10 cellular contexts compared by ENCODE assay signal in genomic region chr1:12477301-12477700, GRCh38.
A peak's percentile ranks its signal among the peaks of the same experiment; 100 is the strongest.
DNase-seq lines count a peak whose midpoint lies in the region; ATAC-seq and TF ChIP-seq lines count a peak whose summit lies in the region.
"Had no signal": no experiment of that assay in that cellular context is flagged by ENCODE, and none has a peak within 500 bp of the region (broad histone marks: within the 10 kb centered on the region; RNA-seq: fewer than 3 reads in every experiment).

No MANE protein-coding gene starts in this region.

- H3K27me3 ChIP-seq in body of pancreas (no peaks in the 10 kb centered on the region), vagina (no peaks in the 10 kb centered on the region)

- no peak for ATAC-seq in stimulated activated naive CD8-positive, alpha-beta T cell treated with anti-CD3 and anti-CD28 coated beads, Interleukin-15, Interleukin-2, amounts not matched to agents 100 U/mL and 50 U/mL, for 24 hours
- ATAC-seq in body of pancreas: no peak
- no peak for ATAC-seq in natural killer cell treated with Interleukin-12 subunit alpha and Interleukin-12 subunit beta and Interleukin-15 and Interleukin-18, amount 100 ng/mL, for 72 hours
- no peak for ATAC-seq in left lobe of liver
- no peak for ATAC-seq in HG03097 (IDR thresholded peaks at IDR 0.05; ENCODE audit: low FRiP score, unreplicated experiment)

- no peak overlapping the region for H3K4me3 Mint-ChIP-seq in stimulated activated naive CD8-positive, alpha-beta T cell treated with anti-CD3 and anti-CD28 coated beads, Interleukin-15, Interleukin-2, amounts not matched to agents 100 ng/mL and 50 ng/mL, for 24 hours
- peak overlapping the region; percentile 9 for H3K4me3 Mint-ChIP-seq in natural killer cell treated with Interleukin-12 subunit alpha and Interleukin-12 subunit beta and Interleukin-15 and Interleukin-18, amount 100 ng/mL, for 72 hours

- H3K9me3 ChIP-seq in body of pancreas: no peaks in the 10 kb centered on the region
- no peaks in the 10 kb centered on the region for H3K9me3 ChIP-seq in vagina

- no peaks in the 10 kb centered on the region for H3K27me3 Mint-ChIP-seq in stimulated activated naive CD8-positive, alpha-beta T cell treated with anti-CD3 and anti-CD28 coated beads, Interleukin-15, Interleukin-2, amounts not matched to agents 100 ng/mL and 50 ng/mL, for 24 hours
- no peaks in the 10 kb centered on the region for H3K27me3 Mint-ChIP-seq in natural killer cell treated with Interleukin-12 subunit alpha and Interleukin-12 subunit beta and Interleukin-15 and Interleukin-18, amount 100 ng/mL, for 72 hours

- H3K9me3 Mint-ChIP-seq in stimulated activated naive CD8-positive, alpha-beta T cell treated with anti-CD3 and anti-CD28 coated beads, Interleukin-15, Interleukin-2, amounts not matched to agents 100 ng/mL and 50 ng/mL, for 24 hours: no peaks in the 10 kb centered on the region
- no peaks in the 10 kb centered on the region for H3K9me3 Mint-ChIP-seq in natural killer cell treated with Interleukin-12 subunit alpha and Interleukin-12 subunit beta and Interleukin-15 and Interleukin-18, amount 100 ng/mL, for 72 hours

- H3K4me1 Mint-ChIP-seq in stimulated activated naive CD8-positive, alpha-beta T cell treated with anti-CD3 and anti-CD28 coated beads, Interleukin-15, Interleukin-2, amounts not matched to agents 100 ng/mL and 50 ng/mL, for 24 hours (ENCODE audit: low read depth): peaks cover 99% of the 10 kb centered on the region
- peaks cover 89% of the 10 kb centered on the region in 2 donors for H3K4me1 Mint-ChIP-seq in natural killer cell treated with Interleukin-12 subunit alpha and Interleukin-12 subunit beta and Interleukin-15 and Interleukin-18, amount 100 ng/mL, for 72 hours (ENCODE audit: low read depth in 2 of 2)

- 90 to 96% methylated on average over 6 of the region's 6 CpGs for WGBS in body of pancreas, 2 donors

- H3K4me3 ChIP-seq in body of pancreas: no peak overlapping the region
- no peak overlapping the region for H3K4me3 ChIP-seq in vagina

- no peak for DNase-seq in stimulated activated naive CD8-positive, alpha-beta T cell treated with anti-CD3 and anti-CD28 coated beads, Interleukin-15, Interleukin-2, amounts not matched to agents 100 U/mL and 50 U/mL, for 24 hours
- no peak for DNase-seq in body of pancreas
- DNase-seq in natural killer cell treated with Interleukin-12 subunit alpha and Interleukin-12 subunit beta and Interleukin-15 and Interleukin-18, amount 100 ng/mL, for 72 hours (ENCODE audit: low spot score): no peak
- no peak for DNase-seq in vagina (ENCODE audit: extremely low spot score in 2 of 2)
- no peak for DNase-seq in NCI-H748 (lab: John Stamatoyannopoulos, UW; ENCODE audit: unreplicated experiment)
- DNase-seq in left lobe of liver (ENCODE audit: low spot score): no peak
- DNase-seq: foreskin fibroblast, NCI-H446 treated with DMSO at 0.1 percent for 48 hours had no signal

- H3K27ac ChIP-seq in body of pancreas (peak overlapping the region in 3 of 4 donors; percentile 59 to 79 (median 78)), vagina (peak overlapping the region; percentile 76)

- peaks cover 48% of the 10 kb centered on the region for H3K36me3 Mint-ChIP-seq in stimulated activated naive CD8-positive, alpha-beta T cell treated with anti-CD3 and anti-CD28 coated beads, Interleukin-15, Interleukin-2, amounts not matched to agents 100 ng/mL and 50 ng/mL, for 24 hours (ENCODE audit: low read depth)
- peaks cover 5% of the 10 kb centered on the region for H3K36me3 Mint-ChIP-seq in natural killer cell treated with Interleukin-12 subunit alpha and Interleukin-12 subunit beta and Interleukin-15 and Interleukin-18, amount 100 ng/mL, for 72 hours

- H3K36me3 ChIP-seq in body of pancreas (replicated peaks in 1 of 2; ENCODE audit: insufficient read depth in 1 of 2, low read depth in 2 of 2) (no peaks in the 10 kb centered on the region), vagina (no peaks in the 10 kb centered on the region)

- H3K4me1 ChIP-seq in body of pancreas (peaks cover 91% of the 10 kb centered on the region), vagina (peaks cover 96% of the 10 kb centered on the region)

- no peak for TF ChIP-seq POLR2A in body of pancreas (IDR thresholded peaks at IDR 0.05)
- TF ChIP-seq POLR2A in vagina (IDR thresholded peaks at IDR 0.05): no peak

- TF ChIP-seq CTCF in body of pancreas (IDR thresholded peaks at IDR 0.05): no peak
- no peak for TF ChIP-seq CTCF in vagina (IDR thresholded peaks at IDR 0.05)

- intact Hi-C loops in body of pancreas (cut with DNase I) (no loop called here), vagina (cut with DNase I) (no loop called here)

- H3K27ac Mint-ChIP-seq in stimulated activated naive CD8-positive, alpha-beta T cell treated with anti-CD3 and anti-CD28 coated beads, Interleukin-15, Interleukin-2, amounts not matched to agents 100 ng/mL and 50 ng/mL, for 24 hours: peak overlapping the region; percentile 100
- peak overlapping the region; percentile 98 to 99 for H3K27ac Mint-ChIP-seq in natural killer cell treated with Interleukin-12 subunit alpha and Interleukin-12 subunit beta and Interleukin-15 and Interleukin-18, amount 100 ng/mL, for 72 hours
